Comparison of ENCODE assay signal across 9 cellular contexts in genomic region chr2:106159867-106160785, GRCh38. TPM values are rescaled to one million over a fixed set of nuclear protein-coding genes. Genes with fewer than 3 reads are reported as not detected.
DNase-seq lines count a peak whose midpoint lies in the region; ATAC-seq lines count a peak whose summit lies in the region.
"Had no signal": no experiment of that assay in that cellular context is flagged by ENCODE, and none has a peak within 500 bp of the region (broad histone marks: within the 10 kb centered on the region; RNA-seq: fewer than 3 reads in every experiment).

No MANE protein-coding gene starts in this region.

- no CpG with 5 or more reads among the region's 31 CpGs for WGBS in trophoblast cell (ENCODE audit: extremely low coverage, insufficient coverage, insufficient read length)

- no peak overlapping the region for H4K91ac ChIP-seq in trophoblast cell (ENCODE audit: low read depth, low read length)

- no peaks in the 10 kb centered on the region for H3K9me3 Mint-ChIP-seq in activated T-cell treated with anti-CD3 and anti-CD28 coated beads, Interleukin-2, amount 50 U/mL, for 24 hours

- peak; percentile 73 for DNase-seq in activated T-cell treated with anti-CD3 and anti-CD28 coated beads, Interleukin-2, amount 50 U/mL, for 24 hours
- DNase-seq in trophoblast cell (no peak), ecto neural progenitor cell (ENCODE audit: low spot score) (no peak), NCI-H510A (lab: John Stamatoyannopoulos, UW) (no peak), cardiac septum (ENCODE audit: low spot score) (no peak)

- no peak overlapping the region for H3K4ac ChIP-seq in trophoblast cell (ENCODE audit: low read depth, low read length)

- H2AFZ ChIP-seq in trophoblast cell (ENCODE audit: insufficient read depth, low read length, poor library complexity): no peak overlapping the region

- no peak overlapping the region for H3K18ac ChIP-seq in trophoblast cell (ENCODE audit: low read length)

- H2BK12ac ChIP-seq in trophoblast cell (ENCODE audit: low read length): peak overlapping the region; percentile 1

- no peak overlapping the region for H3K23ac ChIP-seq in trophoblast cell (ENCODE audit: low read length)

- no peak overlapping the region for H3K4me2 ChIP-seq in trophoblast cell (ENCODE audit: low read length)

- peaks cover 94% of the 10 kb centered on the region for H3K4me1 Mint-ChIP-seq in activated T-cell treated with anti-CD3 and anti-CD28 coated beads, Interleukin-2, amount 50 U/mL, for 24 hours (ENCODE audit: low read depth)

- H3K9me3 ChIP-seq in trophoblast cell (ENCODE audit: insufficient read depth, low read depth, low read length): no peaks in the 10 kb centered on the region

- no peak overlapping the region for H3K4me3 ChIP-seq in trophoblast cell (ENCODE audit: low read depth, low read length)

- H2AK5ac ChIP-seq in trophoblast cell (ENCODE audit: low read length): no peak overlapping the region

- H4K8ac ChIP-seq in trophoblast cell (ENCODE audit: low read depth, low read length): peak overlapping the region; percentile 3

- no peak overlapping the region for H2BK5ac ChIP-seq in trophoblast cell (ENCODE audit: low read depth, low read length, poor library complexity)

- H3K27me3 ChIP-seq in trophoblast cell (ENCODE audit: insufficient read depth, low read length): no peaks in the 10 kb centered on the region

- H2BK120ac ChIP-seq in trophoblast cell (ENCODE audit: insufficient read depth, low read length, poor library complexity): peak overlapping the region; percentile 17

- peaks cover 4 to 7% of the 10 kb centered on the region in 2 experiments for H3K36me3 ChIP-seq in trophoblast cell (ENCODE audit: control insufficient read depth in 1 of 2, insufficient read depth in 2 of 2, low read length in 2 of 2)

- H3K4me1 ChIP-seq in trophoblast cell (ENCODE audit: control insufficient read depth in 1 of 2, insufficient read depth in 2 of 2, low read length in 2 of 2): peaks cover 19 to 29% of the 10 kb centered on the region in 2 experiments

- peaks cover 4% of the 10 kb centered on the region for H3K79me1 ChIP-seq in trophoblast cell (ENCODE audit: low read length)

- ATAC-seq in GM18502 (IDR thresholded peaks at IDR 0.05; ENCODE audit: poor library complexity, unreplicated experiment) (peak; percentile 66), HG03460 (IDR thresholded peaks at IDR 0.05; ENCODE audit: unreplicated experiment) (peak; percentile 47), GM18520 (IDR thresholded peaks at IDR 0.05; ENCODE audit: unreplicated experiment) (no peak)

- no peak overlapping the region for H3K9ac ChIP-seq in trophoblast cell (ENCODE audit: low read length)
- H3K9ac ChIP-seq: parathyroid adenoma had no signal

- intact Hi-C loops in cardiac septum (cut with DNase I): loop anchor here (2.0 kb wide), 1 partner anchor 33 kb away; no protein-coding TSS in a partner anchor

- H3K14ac ChIP-seq in trophoblast cell (ENCODE audit: low read length): no peak overlapping the region

- H3K79me2 ChIP-seq in trophoblast cell (ENCODE audit: control insufficient read depth, insufficient read depth, low read length, poor library complexity): no peaks in the 10 kb centered on the region
- H3K79me2 ChIP-seq: parathyroid adenoma had no signal

- H3K27me3 Mint-ChIP-seq in activated T-cell treated with anti-CD3 and anti-CD28 coated beads, Interleukin-2, amount 50 U/mL, for 24 hours: no peaks in the 10 kb centered on the region

- H3K36me3 Mint-ChIP-seq in activated T-cell treated with anti-CD3 and anti-CD28 coated beads, Interleukin-2, amount 50 U/mL, for 24 hours (ENCODE audit: low read depth): peaks cover 94% of the 10 kb centered on the region

- H3K4me3 Mint-ChIP-seq in activated T-cell treated with anti-CD3 and anti-CD28 coated beads, Interleukin-2, amount 50 U/mL, for 24 hours: peak overlapping the region; percentile 79

- peak overlapping the region; percentile 95 for H3K27ac Mint-ChIP-seq in activated T-cell treated with anti-CD3 and anti-CD28 coated beads, Interleukin-2, amount 50 U/mL, for 24 hours

- no peak overlapping the region for H3K27ac ChIP-seq in trophoblast cell (ENCODE audit: low read depth, low read length)
- H3K27ac ChIP-seq: parathyroid adenoma had no signal

- H4K12ac ChIP-seq in trophoblast cell (ENCODE audit: low read depth, low read length): no peak overlapping the region

RNA-seq across cellular contexts. Expression of gene UXS1, which starts 34.0 kb away (rescaled TPM):
- polyA plus RNA-seq in trophoblast cell (2013): 49.0 and 50.2 TPM in 2 replicates
- total RNA-seq in cardiac septum: 23.3 TPM
